1 cellular context compared by ENCODE assay signal in the genomic region with DNA sequence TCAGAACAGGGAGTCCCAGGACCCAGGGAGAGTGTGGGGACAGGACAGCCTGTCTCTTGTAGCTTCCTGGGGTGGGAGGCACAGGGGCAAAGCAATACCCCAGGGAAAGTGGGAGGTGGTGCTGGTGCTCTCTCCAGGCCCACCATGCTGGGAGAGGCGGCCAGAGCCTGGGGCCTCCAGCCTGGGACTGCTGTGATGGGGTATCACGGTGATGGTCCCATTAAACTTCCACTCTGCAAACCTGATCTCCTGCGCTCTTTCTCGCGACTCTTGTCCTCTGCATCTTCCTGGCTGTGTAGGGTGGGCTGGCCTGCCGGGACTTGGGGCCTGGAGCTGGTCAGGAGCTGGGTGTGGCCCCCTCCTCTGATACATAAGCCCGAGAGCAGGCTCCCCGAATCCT.
TF ChIP-seq lines count a peak whose summit lies in the region.

No MANE protein-coding gene starts in this region.

TF ChIP-seq in HCT116, 20 proteins besides CTCF, POLR2A, EP300 and RAD21:
- TF ChIP-seq, protein P1, sequence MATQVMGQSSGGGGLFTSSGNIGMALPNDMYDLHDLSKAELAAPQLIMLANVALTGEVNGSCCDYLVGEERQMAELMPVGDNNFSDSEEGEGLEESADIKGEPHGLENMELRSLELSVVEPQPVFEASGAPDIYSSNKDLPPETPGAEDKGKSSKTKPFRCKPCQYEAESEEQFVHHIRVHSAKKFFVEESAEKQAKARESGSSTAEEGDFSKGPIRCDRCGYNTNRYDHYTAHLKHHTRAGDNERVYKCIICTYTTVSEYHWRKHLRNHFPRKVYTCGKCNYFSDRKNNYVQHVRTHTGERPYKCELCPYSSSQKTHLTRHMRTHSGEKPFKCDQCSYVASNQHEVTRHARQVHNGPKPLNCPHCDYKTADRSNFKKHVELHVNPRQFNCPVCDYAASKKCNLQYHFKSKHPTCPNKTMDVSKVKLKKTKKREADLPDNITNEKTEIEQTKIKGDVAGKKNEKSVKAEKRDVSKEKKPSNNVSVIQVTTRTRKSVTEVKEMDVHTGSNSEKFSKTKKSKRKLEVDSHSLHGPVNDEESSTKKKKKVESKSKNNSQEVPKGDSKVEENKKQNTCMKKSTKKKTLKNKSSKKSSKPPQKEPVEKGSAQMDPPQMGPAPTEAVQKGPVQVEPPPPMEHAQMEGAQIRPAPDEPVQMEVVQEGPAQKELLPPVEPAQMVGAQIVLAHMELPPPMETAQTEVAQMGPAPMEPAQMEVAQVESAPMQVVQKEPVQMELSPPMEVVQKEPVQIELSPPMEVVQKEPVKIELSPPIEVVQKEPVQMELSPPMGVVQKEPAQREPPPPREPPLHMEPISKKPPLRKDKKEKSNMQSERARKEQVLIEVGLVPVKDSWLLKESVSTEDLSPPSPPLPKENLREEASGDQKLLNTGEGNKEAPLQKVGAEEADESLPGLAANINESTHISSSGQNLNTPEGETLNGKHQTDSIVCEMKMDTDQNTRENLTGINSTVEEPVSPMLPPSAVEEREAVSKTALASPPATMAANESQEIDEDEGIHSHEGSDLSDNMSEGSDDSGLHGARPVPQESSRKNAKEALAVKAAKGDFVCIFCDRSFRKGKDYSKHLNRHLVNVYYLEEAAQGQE (IDR thresholded peaks at IDR 0.05; ENCODE audit: low read depth) = no peak
- TF ChIP-seq, protein P2, sequence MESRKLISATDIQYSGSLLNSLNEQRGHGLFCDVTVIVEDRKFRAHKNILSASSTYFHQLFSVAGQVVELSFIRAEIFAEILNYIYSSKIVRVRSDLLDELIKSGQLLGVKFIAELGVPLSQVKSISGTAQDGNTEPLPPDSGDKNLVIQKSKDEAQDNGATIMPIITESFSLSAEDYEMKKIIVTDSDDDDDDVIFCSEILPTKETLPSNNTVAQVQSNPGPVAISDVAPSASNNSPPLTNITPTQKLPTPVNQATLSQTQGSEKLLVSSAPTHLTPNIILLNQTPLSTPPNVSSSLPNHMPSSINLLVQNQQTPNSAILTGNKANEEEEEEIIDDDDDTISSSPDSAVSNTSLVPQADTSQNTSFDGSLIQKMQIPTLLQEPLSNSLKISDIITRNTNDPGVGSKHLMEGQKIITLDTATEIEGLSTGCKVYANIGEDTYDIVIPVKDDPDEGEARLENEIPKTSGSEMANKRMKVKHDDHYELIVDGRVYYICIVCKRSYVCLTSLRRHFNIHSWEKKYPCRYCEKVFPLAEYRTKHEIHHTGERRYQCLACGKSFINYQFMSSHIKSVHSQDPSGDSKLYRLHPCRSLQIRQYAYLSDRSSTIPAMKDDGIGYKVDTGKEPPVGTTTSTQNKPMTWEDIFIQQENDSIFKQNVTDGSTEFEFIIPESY (IDR thresholded peaks at IDR 0.05; ENCODE audit: extremely low read depth, insufficient replicate concordance, low read length) = no peak
- TF ChIP-seq, protein P3, sequence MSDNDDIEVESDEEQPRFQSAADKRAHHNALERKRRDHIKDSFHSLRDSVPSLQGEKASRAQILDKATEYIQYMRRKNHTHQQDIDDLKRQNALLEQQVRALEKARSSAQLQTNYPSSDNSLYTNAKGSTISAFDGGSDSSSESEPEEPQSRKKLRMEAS (IDR thresholded peaks at IDR 0.05) = no peak
- TF ChIP-seq CEBPB (IDR thresholded peaks at IDR 0.05; ENCODE audit: low read depth) (no peak), JUND (IDR thresholded peaks at IDR 0.05) (no peak), EGR1 (IDR thresholded peaks at IDR 0.05; ENCODE audit: low read depth) (no peak), CBX3 (IDR thresholded peaks at IDR 0.05; ENCODE audit: low read depth) (no peak), ZFX (IDR thresholded peaks at IDR 0.05) (no peak), SIN3A (IDR thresholded peaks at IDR 0.05; ENCODE audit: low read depth) (no peak), TCF7L2 (IDR thresholded peaks at IDR 0.05; ENCODE audit: borderline replicate concordance, extremely low read depth, insufficient read depth, insufficient read length) (no peak), POLR2AphosphoS5 (IDR thresholded peaks at IDR 0.05; ENCODE audit: low read depth, low read length) (no peak), SRF (IDR thresholded peaks at IDR 0.05; ENCODE audit: low read depth) (no peak)
- TF ChIP-seq, protein P4, sequence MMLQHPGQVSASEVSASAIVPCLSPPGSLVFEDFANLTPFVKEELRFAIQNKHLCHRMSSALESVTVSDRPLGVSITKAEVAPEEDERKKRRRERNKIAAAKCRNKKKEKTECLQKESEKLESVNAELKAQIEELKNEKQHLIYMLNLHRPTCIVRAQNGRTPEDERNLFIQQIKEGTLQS (IDR thresholded peaks at IDR 0.05) = no peak
